8 cellular contexts compared by ENCODE assay signal in the genomic region with DNA sequence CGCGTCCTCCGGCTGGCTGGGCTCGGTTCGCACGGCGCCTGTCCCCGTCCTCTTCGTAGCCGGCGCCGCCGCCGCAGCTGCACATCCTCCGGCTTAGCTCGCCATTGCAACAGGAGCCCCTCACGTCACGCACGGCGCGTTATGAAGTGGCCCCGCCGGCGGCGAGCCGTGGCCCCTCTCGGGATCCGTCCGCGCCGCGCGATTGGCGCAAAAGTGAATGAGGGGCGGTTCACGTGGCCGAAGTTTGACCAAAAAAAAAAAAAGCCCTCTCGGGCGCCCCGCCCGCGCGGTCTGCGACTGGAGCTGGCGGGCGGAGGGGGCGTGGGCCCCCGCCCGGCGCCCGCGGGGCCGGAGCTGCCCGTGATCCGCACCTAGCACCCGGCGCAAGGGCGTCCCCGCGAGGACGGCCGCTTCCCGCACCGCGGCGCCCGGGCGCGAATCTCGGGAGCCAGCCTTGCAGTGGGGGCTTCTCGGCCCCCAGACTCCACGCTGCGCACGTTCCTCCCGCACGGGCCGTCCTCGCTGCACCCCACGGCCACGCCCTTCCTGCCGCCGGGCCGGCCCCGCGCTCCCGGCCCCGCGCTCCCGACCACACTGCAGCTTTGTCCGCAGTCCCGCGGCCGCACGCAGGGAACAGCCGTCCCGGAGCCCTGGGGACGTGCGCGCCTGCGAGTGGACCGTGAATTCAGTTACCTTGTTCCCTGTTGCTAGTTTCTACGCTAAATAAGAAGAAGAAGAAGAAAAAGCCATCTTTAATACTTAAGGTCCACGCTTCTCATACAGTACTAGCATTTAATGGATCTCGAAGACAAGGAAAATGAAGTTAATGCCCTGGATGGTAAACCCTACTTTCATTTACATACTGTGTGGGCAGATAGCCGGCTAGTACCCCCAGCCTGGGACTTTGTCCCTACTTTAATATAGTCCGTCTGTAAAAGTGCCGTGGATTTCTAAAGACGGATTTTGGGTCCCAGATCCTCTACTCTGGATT. TPM values are rescaled to one million over a fixed set of nuclear protein-coding genes. Genes with fewer than 3 reads are reported as not detected.
DNase-seq lines count a peak whose midpoint lies in the region; ATAC-seq and TF ChIP-seq lines count a peak whose summit lies in the region.

A gene with protein sequence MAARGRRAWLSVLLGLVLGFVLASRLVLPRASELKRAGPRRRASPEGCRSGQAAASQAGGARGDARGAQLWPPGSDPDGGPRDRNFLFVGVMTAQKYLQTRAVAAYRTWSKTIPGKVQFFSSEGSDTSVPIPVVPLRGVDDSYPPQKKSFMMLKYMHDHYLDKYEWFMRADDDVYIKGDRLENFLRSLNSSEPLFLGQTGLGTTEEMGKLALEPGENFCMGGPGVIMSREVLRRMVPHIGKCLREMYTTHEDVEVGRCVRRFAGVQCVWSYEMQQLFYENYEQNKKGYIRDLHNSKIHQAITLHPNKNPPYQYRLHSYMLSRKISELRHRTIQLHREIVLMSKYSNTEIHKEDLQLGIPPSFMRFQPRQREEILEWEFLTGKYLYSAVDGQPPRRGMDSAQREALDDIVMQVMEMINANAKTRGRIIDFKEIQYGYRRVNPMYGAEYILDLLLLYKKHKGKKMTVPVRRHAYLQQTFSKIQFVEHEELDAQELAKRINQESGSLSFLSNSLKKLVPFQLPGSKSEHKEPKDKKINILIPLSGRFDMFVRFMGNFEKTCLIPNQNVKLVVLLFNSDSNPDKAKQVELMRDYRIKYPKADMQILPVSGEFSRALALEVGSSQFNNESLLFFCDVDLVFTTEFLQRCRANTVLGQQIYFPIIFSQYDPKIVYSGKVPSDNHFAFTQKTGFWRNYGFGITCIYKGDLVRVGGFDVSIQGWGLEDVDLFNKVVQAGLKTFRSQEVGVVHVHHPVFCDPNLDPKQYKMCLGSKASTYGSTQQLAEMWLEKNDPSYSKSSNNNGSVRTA (minus strand): TSS at position 219 of the 991 bp plus-strand sequence. CDS start 592 bp downstream, outside the sequence.

- no peaks in the 10 kb centered on the region for H3K9me3 Mint-ChIP-seq in activated naive CD4-positive, alpha-beta T cell treated with anti-CD3 and anti-CD28 coated beads for 36 hours

- H3F3A ChIP-seq in GM23248 (ENCODE audit: insufficient read depth) = peaks cover 20% of the 10 kb centered on the region

- no peaks in the 10 kb centered on the region for H3K9me2 ChIP-seq in GM23248 (ENCODE audit: insufficient read depth)

- DNase-seq in G401 (ENCODE audit: low spot score) = peak; percentile 82
- DNase-seq in GM23248 = peak; percentile 97
- DNase-seq in Kasumi-1 (lab: John Stamatoyannopoulos, UW) = peak; percentile 77 to 86
- peak; percentile 79 for DNase-seq in SK-N-DZ (ENCODE audit: low spot score)
- DNase-seq in activated naive CD4-positive, alpha-beta T cell treated with anti-CD3 and anti-CD28 coated beads for 36 hours = peak; percentile 79
- peak in 55 of 56 donors; percentile 44 to 94 (median 84) for DNase-seq in nucleus accumbens (lab: John Stamatoyannopoulos, UW)
- peak; percentile 94 for DNase-seq in superior temporal gyrus (ENCODE audit: extremely low spot score)

- H3K9ac ChIP-seq in GM23248 = peak within 1 kb of the TSS; percentile 92

- peaks cover 60% of the 10 kb centered on the region for H3K4me1 Mint-ChIP-seq in activated naive CD4-positive, alpha-beta T cell treated with anti-CD3 and anti-CD28 coated beads for 36 hours (ENCODE audit: low read depth)

- in situ Hi-C loops in G401 (cut with HindIII; ENCODE audit: low sequenced_read_pairs) = no loop called here
- in situ Hi-C loops in GM23248 (cut with MboI) = loop anchor here (10.0 to 25.0 kb wide), 2 partner anchors 167 to 340 kb away; partner anchors contain the start of gene LRRK1

- H3K36me3 ChIP-seq in GM23248 (ENCODE audit: low read depth) (no peaks in the 10 kb centered on the region), gastroesophageal sphincter (peaks cover 0 to 7% of the 10 kb centered on the region in 2 donors)

- H3K9me3 ChIP-seq in GM23248 (ENCODE audit: low read depth) (no peaks in the 10 kb centered on the region), gastroesophageal sphincter (no peaks in the 10 kb centered on the region)

- H3K4me1 ChIP-seq in GM23248 (ENCODE audit: insufficient read depth) (peaks cover 24% of the 10 kb centered on the region), gastroesophageal sphincter (peaks cover 0 to 49% (median 15%) of the 10 kb centered on the region in 3 donors)

- H3K27ac ChIP-seq in GM23248 = peak within 1 kb of the TSS; percentile 91
- H3K27ac ChIP-seq in gastroesophageal sphincter = peak within 1 kb of the TSS; percentile 73 to 98 (median 94)

- H3K79me2 ChIP-seq in GM23248 (ENCODE audit: insufficient read depth) = peaks cover 44% of the 10 kb centered on the region

- peak within 1 kb of the TSS; percentile 88 for H3K27ac Mint-ChIP-seq in activated naive CD4-positive, alpha-beta T cell treated with anti-CD3 and anti-CD28 coated beads for 36 hours

- H4K20me1 ChIP-seq in GM23248 (ENCODE audit: insufficient read depth) = no peaks in the 10 kb centered on the region

- TF ChIP-seq CTCF in gastroesophageal sphincter (IDR thresholded peaks at IDR 0.05) = peak in 3 of 4 experiments; percentile 32 to 56 (median 36)

- peak; percentile 91 to 97 for TF ChIP-seq POLR2A in gastroesophageal sphincter (IDR thresholded peaks at IDR 0.05)

- ATAC-seq in gastroesophageal sphincter = peak; percentile 89

- intact Hi-C loops in activated naive CD4-positive, alpha-beta T cell treated with anti-CD3 and anti-CD28 coated beads for 36 hours (cut with micrococcal nuclease) = loop anchor here (1.0 to 2.0 kb wide), 5 partner anchors 43 to 649 kb away; partner anchors contain the start of genes ASB7, LINS1 and SNRPA1

- CTCF ChIA-PET in activated naive CD4-positive, alpha-beta T cell treated with anti-CD3 and anti-CD28 coated beads for 36 hours (lab: Charles Lee) = interaction anchor here (0.6 to 1.7 kb wide), 7 partner anchors 14 to 243 kb away, joined by 3 to 5 read pairs (median 3); no protein-coding TSS in a partner anchor

- H3K4me2 ChIP-seq in GM23248 (ENCODE audit: unreplicated experiment) = peak within 1 kb of the TSS; percentile 96

- peak within 1 kb of the TSS; percentile 90 for H3K4me3 Mint-ChIP-seq in activated naive CD4-positive, alpha-beta T cell treated with anti-CD3 and anti-CD28 coated beads for 36 hours

- no peak for TF ChIP-seq EP300 in gastroesophageal sphincter (IDR thresholded peaks at IDR 0.05)

- WGBS in GM23248 (ENCODE audit: low coverage in 1 of 2, low lambda C conversion rate in 2 of 2, missing lambda C conversion rate in 2 of 2), 2 experiments = 1% methylated on average over 49 to 90 of the region's 108 CpGs
- WGBS in gastroesophageal sphincter (ENCODE audit: low coverage in 1 of 2), 2 donors = 0 to 6% methylated on average over 6 of the region's 108 CpGs

- peaks cover 4% of the 10 kb centered on the region for H3K36me3 Mint-ChIP-seq in activated naive CD4-positive, alpha-beta T cell treated with anti-CD3 and anti-CD28 coated beads for 36 hours (ENCODE audit: low read depth)

- H3K4me3 ChIP-seq in GM23248 (peak within 1 kb of the TSS; percentile 90), gastroesophageal sphincter (peak within 1 kb of the TSS; percentile 85 to 98)

- H3K27me3 ChIP-seq in GM23248 (replicated peaks; ENCODE audit: insufficient read depth) (no peaks in the 10 kb centered on the region), gastroesophageal sphincter (no peaks in the 10 kb centered on the region)

- peak within 1 kb of the TSS; percentile 80 for H2AFZ ChIP-seq in GM23248

- H3K27me3 Mint-ChIP-seq in activated naive CD4-positive, alpha-beta T cell treated with anti-CD3 and anti-CD28 coated beads for 36 hours (ENCODE audit: low read depth) = no peaks in the 10 kb centered on the region

RNA-seq across cellular contexts. Expression of the gene that starts here (rescaled TPM):
- total RNA-seq in G401 (2014; rRNA removed; shearing (Covaris generic)) = 9.5 and 11.0 TPM in 2 replicates
- 29.8 and 31.3 TPM in 2 replicates for total RNA-seq in GM23248 (2014; rRNA removed; shearing (Covaris generic))
- polyA plus RNA-seq in GM23248 (2016; fragmentation: Nextera tagmentation; extraction: Ambion mirVana) = 4.8 and 5.2 TPM in 2 replicates
- polyA plus RNA-seq in SK-N-DZ (2014; cell fraction: cytosol; rRNA removed) = 13.0 and 14.0 TPM in 2 replicates
- 5.8 and 7.6 TPM in 2 replicates for polyA plus RNA-seq in SK-N-DZ (2014; cell fraction: nucleus; rRNA removed)
- 10 to 100 TPM; 19.5 to 21.8 TPM for total RNA-seq in activated naive CD4-positive, alpha-beta T cell treated with anti-CD3 and anti-CD28 coated beads for 36 hours
- 10 to 100 TPM; 13.8 to 30.6 (median 19.9) TPM for total RNA-seq in gastroesophageal sphincter

Comparison
In these comparisons a context has a peak if more than half of its experiments do, and no peak if none do; other contexts are left out.
1. Peak in every context shown above with its lines: DNase-seq, ATAC-seq, H3K4me3 ChIP-seq and H3K27ac ChIP-seq.